Comparison of ENCODE assay signal across 14 cellular contexts in genomic region chr2:10629819-10630532, GRCh38. TPM values are rescaled to one million over a fixed set of nuclear protein-coding genes. Genes with fewer than 3 reads are reported as not detected.
DNase-seq lines count a peak whose midpoint lies in the region; ATAC-seq and TF ChIP-seq lines count a peak whose summit lies in the region.
"Had no signal": no experiment of that assay in that cellular context is flagged by ENCODE, and none has a peak within 500 bp of the region (broad histone marks: within the 10 kb centered on the region; RNA-seq: fewer than 3 reads in every experiment).

No MANE protein-coding gene starts in this region.

- no TSS peak for BruUV-seq in A673 (replicated peaks; lab: Mats Ljungman, UMichigan)

- H2BK120ac ChIP-seq in neuronal stem cell (ENCODE audit: low read depth, low read length): no peak overlapping the region

- peaks cover 78% of the 10 kb centered on the region for H3K36me3 Mint-ChIP-seq in activated T-cell treated with anti-CD3 and anti-CD28 coated beads, Interleukin-2, amount 50 U/mL, for 24 hours (ENCODE audit: low read depth)
- peaks cover 35% of the 10 kb centered on the region for H3K36me3 Mint-ChIP-seq in CD4-positive, CD25-positive, alpha-beta regulatory T cell
- H3K36me3 Mint-ChIP-seq in WTC11: peaks cover 6% of the 10 kb centered on the region

- H3K18ac ChIP-seq in neuronal stem cell (ENCODE audit: low read length): no peak overlapping the region

- H3K4me3 ChIP-seq in CD4-positive, CD25-positive, alpha-beta regulatory T cell (ENCODE audit: low read depth, low read length): no peak overlapping the region
- no peak overlapping the region for H3K4me3 ChIP-seq in A673 (ENCODE audit: low read depth, low read length, poor library complexity, severe bottlenecking)
- no peak overlapping the region for H3K4me3 ChIP-seq in neuronal stem cell (ENCODE audit: low read length in 2 of 2)
- H3K4me3 ChIP-seq: BLaER1, GM23248 had no signal

- no peak overlapping the region for H3K23ac ChIP-seq in neuronal stem cell (ENCODE audit: low read depth, low read length, poor library complexity)

- WGBS in neuronal stem cell (ENCODE audit: extremely low coverage in 2 of 2, insufficient read length in 2 of 2, insufficient replicate concordance in 1 of 2), 2 donors: no CpG with 5 or more reads among the region's 8 CpGs

- H3K9me3 ChIP-seq in CD4-positive, CD25-positive, alpha-beta regulatory T cell (ENCODE audit: control insufficient read depth in 2 of 2, low read length in 2 of 2): no peaks in the 10 kb centered on the region
- H3K9me3 ChIP-seq in A673 (ENCODE audit: low read depth, low read length, poor library complexity, severe bottlenecking) (no peaks in the 10 kb centered on the region), neuronal stem cell (replicated peaks in 1 of 2; ENCODE audit: control insufficient read depth in 2 of 2, insufficient read depth in 1 of 2, low read depth in 1 of 2, low read length in 2 of 2) (no peaks in the 10 kb centered on the region)

- no peak overlapping the region for H2BK12ac ChIP-seq in neuronal stem cell (ENCODE audit: low read length)

- no peaks in the 10 kb centered on the region for H3K79me1 ChIP-seq in neuronal stem cell (ENCODE audit: low read depth, low read length)

- CTCF ChIA-PET in WTC11 (lab: Charles Lee): no interaction called here
- CTCF ChIA-PET in A673 (lab: Charles Lee): no interaction called here

- no peak overlapping the region for H3K14ac ChIP-seq in neuronal stem cell (ENCODE audit: low read length)

- no peak overlapping the region for H2AFZ ChIP-seq in neuronal stem cell (ENCODE audit: low read length)
- H2AFZ ChIP-seq: GM23248 had no signal

- no peak overlapping the region for H3K4ac ChIP-seq in neuronal stem cell (ENCODE audit: low read length)

- DNase-seq in activated T-cell treated with anti-CD3 and anti-CD28 coated beads, Interleukin-2, amount 50 U/mL, for 24 hours: no peak
- DNase-seq in activated T-cell treated with anti-CD3 and anti-CD28 coated beads for 4 hours: no peak
- no peak for DNase-seq in CD4-positive, CD25-positive, alpha-beta regulatory T cell
- no peak for DNase-seq in WTC11 (ENCODE audit: low spot score)
- no peak for DNase-seq in left colon
- DNase-seq in A673 (ENCODE audit: low spot score): no peak
- DNase-seq in neuronal stem cell (ENCODE audit: low spot score): no peak
- DNase-seq: AML-193, DMS79 treated with DMSO at 0.1 percent for 48 hours, EL, GM23248 had no signal

- TF ChIP-seq CTCF in WTC11 (IDR thresholded peaks at IDR 0.05) (no peak), A673 (conservative IDR thresholded peaks at IDR 0.05; ENCODE audit: low read depth, low read length) (no peak)

- H3K27ac Mint-ChIP-seq in activated T-cell treated with anti-CD3 and anti-CD28 coated beads, Interleukin-2, amount 50 U/mL, for 24 hours: peak overlapping the region; percentile 3
- peak overlapping the region; percentile 4 to 17 (median 11) for H3K27ac Mint-ChIP-seq in CD4-positive, CD25-positive, alpha-beta regulatory T cell
- H3K27ac Mint-ChIP-seq in WTC11: no peak overlapping the region
- H3K27ac Mint-ChIP-seq: IgD-negative memory B cell had no signal

- no peak overlapping the region for H3K27ac ChIP-seq in CD4-positive, CD25-positive, alpha-beta regulatory T cell (ENCODE audit: insufficient read depth, low read length, poor library complexity, severe bottlenecking)
- H3K27ac ChIP-seq in A673 (ENCODE audit: low read depth, low read length, poor library complexity, severe bottlenecking) (no peak overlapping the region), neuronal stem cell (replicated peaks; ENCODE audit: low read length) (no peak overlapping the region)
- H3K27ac ChIP-seq: BLaER1, GM23248 had no signal

- H2BK15ac ChIP-seq in neuronal stem cell (ENCODE audit: low read length): no peak overlapping the region

- H4K91ac ChIP-seq in neuronal stem cell (ENCODE audit: low read depth, low read length, poor library complexity): no peak overlapping the region

- H2AK5ac ChIP-seq in neuronal stem cell (ENCODE audit: low read depth, low read length): no peak overlapping the region

- no peak overlapping the region for H3K4me3 Mint-ChIP-seq in activated T-cell treated with anti-CD3 and anti-CD28 coated beads, Interleukin-2, amount 50 U/mL, for 24 hours
- H3K4me3 Mint-ChIP-seq in CD4-positive, CD25-positive, alpha-beta regulatory T cell: no peak overlapping the region
- H3K4me3 Mint-ChIP-seq in WTC11: no peak overlapping the region
- H3K4me3 Mint-ChIP-seq: IgD-negative memory B cell had no signal

- H3K4me1 Mint-ChIP-seq in activated T-cell treated with anti-CD3 and anti-CD28 coated beads, Interleukin-2, amount 50 U/mL, for 24 hours (ENCODE audit: low read depth): peaks cover 16% of the 10 kb centered on the region
- peaks cover under 1 to 14% (median 12%) of the 10 kb centered on the region in 4 donors for H3K4me1 Mint-ChIP-seq in CD4-positive, CD25-positive, alpha-beta regulatory T cell
- no peaks in the 10 kb centered on the region for H3K4me1 Mint-ChIP-seq in WTC11

- H2BK5ac ChIP-seq in neuronal stem cell (ENCODE audit: low read length): no peak overlapping the region

- ATAC-seq in CD4-positive, CD25-positive, alpha-beta regulatory T cell (ENCODE audit: low read depth in 2 of 2): no peak
- ATAC-seq in WTC11 (no peak), left colon (peak; percentile 73), HG02623 (IDR thresholded peaks at IDR 0.05; ENCODE audit: unreplicated experiment) (no peak)

- H3K27me3 ChIP-seq in CD4-positive, CD25-positive, alpha-beta regulatory T cell (ENCODE audit: control insufficient read depth, insufficient read depth, low read length): no peaks in the 10 kb centered on the region
- H3K27me3 ChIP-seq in A673 (replicated peaks; ENCODE audit: insufficient read depth, low read depth, low read length, poor library complexity) (no peaks in the 10 kb centered on the region), neuronal stem cell (ENCODE audit: control insufficient read depth in 3 of 3, insufficient read depth in 3 of 3, low read depth in 1 of 3, low read length in 3 of 3) (no peaks in the 10 kb centered on the region)
- H3K27me3 ChIP-seq: BLaER1 had no signal

- H3K9ac ChIP-seq in neuronal stem cell (ENCODE audit: low read depth, low read length, poor library complexity): no peak overlapping the region
- H3K9ac ChIP-seq: BLaER1, GM23248 had no signal

- POLR2A ChIA-PET in WTC11 (lab: Charles Lee): interaction anchor here (1.4 kb wide), 1 partner anchor 22 kb away, joined by 3 read pairs; no protein-coding TSS in a partner anchor
- POLR2A ChIA-PET in A673 (lab: Charles Lee; ENCODE audit: low non-redundant PET): interaction anchor here (0.6 kb wide), 1 partner anchor 66 kb away, joined by 3 read pairs; no protein-coding TSS in a partner anchor

- no peaks in the 10 kb centered on the region for H3K9me3 Mint-ChIP-seq in activated T-cell treated with anti-CD3 and anti-CD28 coated beads, Interleukin-2, amount 50 U/mL, for 24 hours
- no peaks in the 10 kb centered on the region for H3K9me3 Mint-ChIP-seq in CD4-positive, CD25-positive, alpha-beta regulatory T cell
- no peaks in the 10 kb centered on the region for H3K9me3 Mint-ChIP-seq in WTC11
- H3K9me3 Mint-ChIP-seq: IgD-negative memory B cell had no signal

- H4K8ac ChIP-seq in neuronal stem cell (ENCODE audit: low read depth, low read length): no peak overlapping the region

- intact Hi-C loops in left colon (cut with DNase I, micrococcal nuclease): no loop called here
- intact Hi-C loops in A673 (cut with micrococcal nuclease; ENCODE audit: unreplicated experiment): no loop called here

- H3K4me2 ChIP-seq in neuronal stem cell (ENCODE audit: insufficient read depth, low read length, poor library complexity, severe bottlenecking): no peak overlapping the region
- H3K4me2 ChIP-seq: BLaER1 had no signal

- H3K4me1 ChIP-seq in CD4-positive, CD25-positive, alpha-beta regulatory T cell (ENCODE audit: control insufficient read depth, insufficient read depth, low read length, poor library complexity, severe bottlenecking): no peaks in the 10 kb centered on the region
- no peaks in the 10 kb centered on the region for H3K4me1 ChIP-seq in A673 (ENCODE audit: insufficient read depth, low read length, poor library complexity, severe bottlenecking)
- no peaks in the 10 kb centered on the region for H3K4me1 ChIP-seq in neuronal stem cell (ENCODE audit: control insufficient read depth in 2 of 2, insufficient read depth in 1 of 2, low read depth in 1 of 2, low read length in 2 of 2)

- H3K27me3 Mint-ChIP-seq in activated T-cell treated with anti-CD3 and anti-CD28 coated beads, Interleukin-2, amount 50 U/mL, for 24 hours: no peaks in the 10 kb centered on the region
- no peaks in the 10 kb centered on the region for H3K27me3 Mint-ChIP-seq in CD4-positive, CD25-positive, alpha-beta regulatory T cell
- no peaks in the 10 kb centered on the region for H3K27me3 Mint-ChIP-seq in WTC11 (ENCODE audit: low read depth)
- H3K27me3 Mint-ChIP-seq: IgD-negative memory B cell had no signal

- peaks cover 21% of the 10 kb centered on the region for H3K36me3 ChIP-seq in CD4-positive, CD25-positive, alpha-beta regulatory T cell (ENCODE audit: control insufficient read depth, insufficient read depth, low read length)
- peaks cover 6% of the 10 kb centered on the region for H3K36me3 ChIP-seq in A673 (ENCODE audit: insufficient read depth, low read length, poor library complexity, severe bottlenecking)
- peaks cover 0 to 36% of the 10 kb centered on the region in 2 donors for H3K36me3 ChIP-seq in neuronal stem cell (replicated peaks in 1 of 2; ENCODE audit: control insufficient read depth in 2 of 2, insufficient read depth in 2 of 2, low read length in 2 of 2)

TF ChIP-seq in WTC11, 78 proteins besides CTCF, POLR2A, EP300 and RAD21:
- TF ChIP-seq ZNF121 (CRISPR knock-in tag; IDR thresholded peaks at IDR 0.05) (0 out of 2 replicates have a peak, but pooled peaks have one; percentile 49), ZBTB21 (CRISPR knock-in tag; IDR thresholded peaks at IDR 0.05; ENCODE audit: borderline replicate concordance) (no peak)
TF ChIP-seq in WTC11: peak in this region for 1.

RNA-seq across cellular contexts. Expression of gene NOL10, which starts 59.8 kb away (rescaled TPM):
- total RNA-seq in CD4-positive, CD25-positive, alpha-beta regulatory T cell: 25.7 TPM
- polyA plus RNA-seq in CD4-positive, CD25-positive, alpha-beta regulatory T cell: 10 to 100 TPM; 15.0 to 24.9 (median 17.0) TPM
- total RNA-seq in WTC11 (2021) (28.1 to 31.8 TPM (median 28.7 TPM) in 3 replicates), left colon (10 to 100 TPM; 18.8 to 22.6 TPM), A673 (2021) (43.7 and 47.1 TPM in 2 replicates)
- polyA plus RNA-seq in neuronal stem cell (2013, experiment 1 of 2): 15.2 TPM
- 15.6 TPM for polyA plus RNA-seq in neuronal stem cell (2013, experiment 2 of 2)
